In the genomic region with DNA sequence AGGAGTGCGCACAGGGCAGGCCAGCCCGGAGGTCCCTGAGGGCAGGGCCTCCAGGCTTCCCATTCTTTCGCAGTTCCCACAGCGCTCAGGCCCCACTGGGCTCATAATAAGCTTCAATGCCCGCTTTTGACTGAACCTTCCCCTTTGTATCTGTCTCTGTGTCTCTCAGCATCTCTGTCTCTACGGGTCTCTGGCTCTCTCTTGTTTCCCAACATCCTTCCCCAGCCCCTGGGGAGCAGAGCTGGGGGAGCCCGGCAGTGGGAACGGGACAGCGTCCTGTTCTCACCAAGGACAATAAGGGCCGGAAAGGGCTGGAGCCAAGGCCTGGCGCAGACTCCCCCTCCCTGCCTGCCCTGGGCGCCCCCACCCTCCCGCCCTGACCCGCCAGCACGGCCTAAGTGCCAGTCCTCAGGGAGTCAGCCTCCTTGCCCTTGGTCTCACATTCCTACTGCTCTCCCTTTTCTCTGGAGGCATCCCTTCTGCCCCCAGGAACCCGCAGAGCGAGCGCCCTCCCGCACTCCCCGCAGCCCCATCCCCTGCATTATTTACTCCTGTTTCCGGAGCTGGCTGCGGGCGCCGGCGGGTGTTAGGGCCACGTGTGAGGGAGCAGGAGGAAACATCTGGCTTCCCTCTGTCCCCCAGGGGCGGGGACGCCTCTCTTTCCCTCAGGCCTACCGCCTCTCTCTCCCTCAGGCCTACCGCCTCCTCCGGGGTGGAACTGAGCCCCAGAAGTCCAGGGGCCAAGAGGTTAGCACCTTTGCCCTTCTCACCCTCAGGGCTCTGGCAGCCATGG, we compare ENCODE assay signal across 1 cellular context.
TF ChIP-seq lines count a peak whose summit lies in the region.

No MANE protein-coding gene starts in this region.

TF ChIP-seq in endothelial cell of umbilical vein, 7 proteins besides CTCF, POLR2A, EP300 and RAD21:
- peak; percentile 38 for TF ChIP-seq POLR2AphosphoS5 (IDR thresholded peaks at IDR 0.05; ENCODE audit: insufficient read depth, low read depth, low read length)
- TF ChIP-seq, protein P1, sequence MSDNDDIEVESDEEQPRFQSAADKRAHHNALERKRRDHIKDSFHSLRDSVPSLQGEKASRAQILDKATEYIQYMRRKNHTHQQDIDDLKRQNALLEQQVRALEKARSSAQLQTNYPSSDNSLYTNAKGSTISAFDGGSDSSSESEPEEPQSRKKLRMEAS (IDR thresholded peaks at IDR 0.05; ENCODE audit: insufficient read depth, insufficient read length): peak; percentile 63
- TF ChIP-seq MYC (IDR thresholded peaks at IDR 0.05; ENCODE audit: low read depth, low read length): no peak
- TF ChIP-seq JUN (IDR thresholded peaks at IDR 0.05; ENCODE audit: borderline replicate concordance, insufficient read depth, insufficient read length, low read depth): no peak
- TF ChIP-seq GATA2 (IDR thresholded peaks at IDR 0.05; ENCODE audit: insufficient read depth, insufficient read length, low read depth, low read length): no peak
